1 cellular context compared by ENCODE assay signal in the genomic region with DNA sequence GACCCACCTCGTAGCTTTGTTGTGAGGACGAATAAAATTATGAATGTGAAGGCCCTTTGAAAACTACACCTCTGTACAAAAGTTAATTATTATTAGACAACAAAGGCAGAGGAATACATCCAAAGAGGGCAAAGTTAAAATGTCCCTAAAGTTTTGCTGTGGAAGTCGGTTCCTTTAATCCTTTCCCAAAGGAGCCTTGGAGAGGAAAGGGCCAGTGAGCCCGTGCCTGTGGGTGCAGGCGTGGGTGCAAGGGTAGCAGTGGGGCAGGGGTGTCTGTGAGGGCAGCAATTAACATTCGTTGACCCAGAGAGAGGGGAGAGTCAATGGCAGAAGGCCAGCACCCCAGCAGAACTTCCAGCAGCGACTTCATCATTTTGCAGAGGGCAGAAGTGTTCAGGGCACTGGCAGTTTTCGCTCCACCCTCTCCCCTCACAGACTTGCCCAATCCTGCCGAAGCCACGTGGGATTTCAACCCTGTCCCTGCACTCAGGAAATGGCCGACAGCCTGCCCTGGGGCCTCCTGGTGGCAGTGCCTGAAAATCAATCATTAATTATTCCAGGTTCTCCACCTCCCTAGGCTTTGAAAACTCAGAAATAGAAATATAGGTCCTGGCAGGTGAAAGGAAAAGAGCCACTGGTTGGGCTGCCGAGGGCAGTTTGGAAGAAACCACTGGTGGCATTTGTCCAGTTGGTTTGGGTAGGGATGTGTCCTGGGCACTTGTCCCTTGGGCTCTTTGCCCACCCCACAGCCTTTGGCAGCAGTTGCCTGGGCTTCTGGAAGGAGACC.
TF ChIP-seq lines count a peak whose summit lies in the region.

No MANE protein-coding gene starts in this region.

TF ChIP-seq in H1, 55 proteins besides CTCF, POLR2A, EP300 and RAD21:
- TF ChIP-seq, protein P1, sequence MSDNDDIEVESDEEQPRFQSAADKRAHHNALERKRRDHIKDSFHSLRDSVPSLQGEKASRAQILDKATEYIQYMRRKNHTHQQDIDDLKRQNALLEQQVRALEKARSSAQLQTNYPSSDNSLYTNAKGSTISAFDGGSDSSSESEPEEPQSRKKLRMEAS (IDR thresholded peaks at IDR 0.05) = peak; percentile 56; the same call in 1 of the 2 replicates
- TF ChIP-seq CTBP2 (IDR thresholded peaks at IDR 0.05; ENCODE audit: borderline replicate concordance, insufficient read depth, insufficient read length, low read length) = no peak
